Comparison of ENCODE assay signal across 3 cellular contexts in genomic region chr10:52028518-52028858, GRCh38.
TF ChIP-seq lines count a peak whose summit lies in the region.

No MANE protein-coding gene starts in this region.

TF ChIP-seq in GM23338, 12 proteins besides CTCF, POLR2A, EP300 and RAD21:
- TF ChIP-seq EZH2 (IDR thresholded peaks at IDR 0.05; ENCODE audit: low read depth, unreplicated experiment): no peak

TF ChIP-seq in WTC11, 78 proteins besides CTCF, POLR2A, EP300 and RAD21:
- TF ChIP-seq ZNF425 (CRISPR knock-in tag; conservative IDR thresholded peaks at IDR 0.05) (peak; percentile 62; the same call in 1 of the 2 replicates), ERG (CRISPR knock-in tag; IDR thresholded peaks at IDR 0.05) (no peak; the same call in 1 of the 2 replicates), AFF4 (CRISPR knock-in tag; IDR thresholded peaks at IDR 0.05; ENCODE audit: borderline replicate concordance) (0 out of 2 replicates have a peak, but pooled peaks have one; percentile 45), RORB (CRISPR knock-in tag; IDR thresholded peaks at IDR 0.05) (no peak), ZNF671 (CRISPR knock-in tag; IDR thresholded peaks at IDR 0.05) (peak; percentile 54; the same call in 1 of the 2 replicates), ZNF416 (CRISPR knock-in tag; IDR thresholded peaks at IDR 0.05) (peak; percentile 30; the same call in 1 of the 2 replicates), PRRX2 (CRISPR knock-in tag; IDR thresholded peaks at IDR 0.05) (peak; percentile 61; the same call in 1 of the 2 replicates)
- TF ChIP-seq, protein P1, sequence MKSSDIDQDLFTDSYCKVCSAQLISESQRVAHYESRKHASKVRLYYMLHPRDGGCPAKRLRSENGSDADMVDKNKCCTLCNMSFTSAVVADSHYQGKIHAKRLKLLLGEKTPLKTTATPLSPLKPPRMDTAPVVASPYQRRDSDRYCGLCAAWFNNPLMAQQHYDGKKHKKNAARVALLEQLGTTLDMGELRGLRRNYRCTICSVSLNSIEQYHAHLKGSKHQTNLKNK (CRISPR knock-in tag; IDR thresholded peaks at IDR 0.05): no peak; the same call in 1 of the 2 replicates

TF ChIP-seq in H1, 55 proteins besides CTCF, POLR2A, EP300 and RAD21:
- TF ChIP-seq TAF7 (optimal IDR thresholded peaks at IDR 0.05; ENCODE audit: borderline replicate concordance, low read depth, low read length) (peak; percentile 18), ASH2L (IDR thresholded peaks at IDR 0.05; ENCODE audit: low read length) (no peak)
